Comparison of ENCODE assay signal across 1 cellular context in the genomic region with DNA sequence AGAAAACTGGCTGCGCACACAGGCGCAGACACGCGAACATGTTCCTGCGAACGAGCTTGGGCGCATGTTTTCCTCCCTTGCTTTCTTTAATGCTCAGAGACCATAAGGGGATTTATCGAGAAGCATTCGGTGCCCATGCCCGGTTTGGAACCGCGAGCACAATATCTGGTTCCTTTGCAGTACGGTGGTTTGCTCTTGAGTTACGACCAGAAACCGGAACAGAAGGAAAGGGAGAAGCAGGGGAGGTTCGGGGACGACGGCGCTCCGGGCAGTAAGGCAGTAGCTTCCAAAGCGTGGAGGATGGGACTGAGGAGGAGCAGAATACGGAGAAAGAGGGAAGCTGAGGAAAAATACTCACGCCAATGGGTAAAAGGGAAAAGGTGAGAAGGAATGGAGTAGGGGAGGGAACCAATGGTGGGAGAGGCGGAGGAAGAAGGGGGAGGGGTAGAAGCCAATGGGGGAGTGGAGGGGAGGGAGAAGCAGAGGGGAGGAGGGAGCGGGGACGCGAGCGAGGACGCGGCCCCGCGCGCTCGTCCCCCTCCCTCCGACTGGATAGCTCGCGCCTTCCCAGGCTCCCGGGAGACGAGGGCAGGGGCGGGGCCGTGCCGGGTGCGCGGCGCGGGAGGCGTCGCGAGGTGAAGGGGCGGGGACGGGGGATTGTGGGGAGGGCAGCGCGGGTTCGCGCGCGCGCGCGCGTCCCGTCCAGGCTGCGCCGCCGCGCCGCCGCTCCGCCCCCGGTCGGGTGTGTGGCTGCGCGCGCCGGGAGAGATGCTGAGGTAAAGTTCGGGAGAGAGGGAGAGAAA.
A peak's percentile ranks its signal among the peaks of the same experiment; 100 is the strongest.
TF ChIP-seq lines count a peak whose summit lies in the region.

No MANE protein-coding gene starts in this region.

TF ChIP-seq in HepG2, 621 proteins besides CTCF, POLR2A, EP300 and RAD21 (continued from another document and continues in another):
- TF ChIP-seq, protein P1, sequence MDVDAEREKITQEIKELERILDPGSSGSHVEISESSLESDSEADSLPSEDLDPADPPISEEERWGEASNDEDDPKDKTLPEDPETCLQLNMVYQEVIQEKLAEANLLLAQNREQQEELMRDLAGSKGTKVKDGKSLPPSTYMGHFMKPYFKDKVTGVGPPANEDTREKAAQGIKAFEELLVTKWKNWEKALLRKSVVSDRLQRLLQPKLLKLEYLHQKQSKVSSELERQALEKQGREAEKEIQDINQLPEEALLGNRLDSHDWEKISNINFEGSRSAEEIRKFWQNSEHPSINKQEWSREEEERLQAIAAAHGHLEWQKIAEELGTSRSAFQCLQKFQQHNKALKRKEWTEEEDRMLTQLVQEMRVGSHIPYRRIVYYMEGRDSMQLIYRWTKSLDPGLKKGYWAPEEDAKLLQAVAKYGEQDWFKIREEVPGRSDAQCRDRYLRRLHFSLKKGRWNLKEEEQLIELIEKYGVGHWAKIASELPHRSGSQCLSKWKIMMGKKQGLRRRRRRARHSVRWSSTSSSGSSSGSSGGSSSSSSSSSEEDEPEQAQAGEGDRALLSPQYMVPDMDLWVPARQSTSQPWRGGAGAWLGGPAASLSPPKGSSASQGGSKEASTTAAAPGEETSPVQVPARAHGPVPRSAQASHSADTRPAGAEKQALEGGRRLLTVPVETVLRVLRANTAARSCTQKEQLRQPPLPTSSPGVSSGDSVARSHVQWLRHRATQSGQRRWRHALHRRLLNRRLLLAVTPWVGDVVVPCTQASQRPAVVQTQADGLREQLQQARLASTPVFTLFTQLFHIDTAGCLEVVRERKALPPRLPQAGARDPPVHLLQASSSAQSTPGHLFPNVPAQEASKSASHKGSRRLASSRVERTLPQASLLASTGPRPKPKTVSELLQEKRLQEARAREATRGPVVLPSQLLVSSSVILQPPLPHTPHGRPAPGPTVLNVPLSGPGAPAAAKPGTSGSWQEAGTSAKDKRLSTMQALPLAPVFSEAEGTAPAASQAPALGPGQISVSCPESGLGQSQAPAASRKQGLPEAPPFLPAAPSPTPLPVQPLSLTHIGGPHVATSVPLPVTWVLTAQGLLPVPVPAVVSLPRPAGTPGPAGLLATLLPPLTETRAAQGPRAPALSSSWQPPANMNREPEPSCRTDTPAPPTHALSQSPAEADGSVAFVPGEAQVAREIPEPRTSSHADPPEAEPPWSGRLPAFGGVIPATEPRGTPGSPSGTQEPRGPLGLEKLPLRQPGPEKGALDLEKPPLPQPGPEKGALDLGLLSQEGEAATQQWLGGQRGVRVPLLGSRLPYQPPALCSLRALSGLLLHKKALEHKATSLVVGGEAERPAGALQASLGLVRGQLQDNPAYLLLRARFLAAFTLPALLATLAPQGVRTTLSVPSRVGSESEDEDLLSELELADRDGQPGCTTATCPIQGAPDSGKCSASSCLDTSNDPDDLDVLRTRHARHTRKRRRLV (CRISPR knock-in tag; IDR thresholded peaks at IDR 0.05), result peak; percentile 98
- TF ChIP-seq U2AF1 (optimal IDR thresholded peaks at IDR 0.05; ENCODE audit: low read depth, low read length), result peak; percentile 97
- TF ChIP-seq ZNF543 (CRISPR knock-in tag; IDR thresholded peaks at IDR 0.05), result peak; percentile 64; the same call in 1 of the 2 replicates
- TF ChIP-seq HNRNPH1 (optimal IDR thresholded peaks at IDR 0.05; ENCODE audit: low read depth, low read length), result no peak
- TF ChIP-seq REL (CRISPR knock-in tag; conservative IDR thresholded peaks at IDR 0.05), result no peak
- peak; percentile 95; the same call in 1 of the 2 replicates for TF ChIP-seq MTF2 (CRISPR knock-in tag; IDR thresholded peaks at IDR 0.05; ENCODE audit: borderline replicate concordance)
- TF ChIP-seq RBM22 (optimal IDR thresholded peaks at IDR 0.05; ENCODE audit: low read length), result peak; percentile 84
- peak; percentile 95 for TF ChIP-seq ZNF44 (CRISPR knock-in tag; IDR thresholded peaks at IDR 0.05)
- TF ChIP-seq, protein P2, sequence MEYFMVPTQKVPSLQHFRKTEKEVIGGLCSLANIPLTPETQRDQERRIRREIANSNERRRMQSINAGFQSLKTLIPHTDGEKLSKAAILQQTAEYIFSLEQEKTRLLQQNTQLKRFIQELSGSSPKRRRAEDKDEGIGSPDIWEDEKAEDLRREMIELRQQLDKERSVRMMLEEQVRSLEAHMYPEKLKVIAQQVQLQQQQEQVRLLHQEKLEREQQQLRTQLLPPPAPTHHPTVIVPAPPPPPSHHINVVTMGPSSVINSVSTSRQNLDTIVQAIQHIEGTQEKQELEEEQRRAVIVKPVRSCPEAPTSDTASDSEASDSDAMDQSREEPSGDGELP (IDR thresholded peaks at IDR 0.05; ENCODE audit: borderline replicate concordance, low read depth), result no peak; the same call in 1 of the 2 replicates
- TF ChIP-seq, protein P3, sequence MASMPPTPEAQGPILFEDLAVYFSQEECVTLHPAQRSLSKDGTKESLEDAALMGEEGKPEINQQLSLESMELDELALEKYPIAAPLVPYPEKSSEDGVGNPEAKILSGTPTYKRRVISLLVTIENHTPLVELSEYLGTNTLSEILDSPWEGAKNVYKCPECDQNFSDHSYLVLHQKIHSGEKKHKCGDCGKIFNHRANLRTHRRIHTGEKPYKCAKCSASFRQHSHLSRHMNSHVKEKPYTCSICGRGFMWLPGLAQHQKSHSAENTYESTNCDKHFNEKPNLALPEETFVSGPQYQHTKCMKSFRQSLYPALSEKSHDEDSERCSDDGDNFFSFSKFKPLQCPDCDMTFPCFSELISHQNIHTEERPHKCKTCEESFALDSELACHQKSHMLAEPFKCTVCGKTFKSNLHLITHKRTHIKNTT (CRISPR knock-in tag; IDR thresholded peaks at IDR 0.05), result no peak
- no peak; the same call in 1 of the 2 replicates for TF ChIP-seq ZNF768 (CRISPR knock-in tag; IDR thresholded peaks at IDR 0.05)
- no peak for TF ChIP-seq MED13 (CRISPR knock-in tag; IDR thresholded peaks at IDR 0.05)
- no peak for TF ChIP-seq RFX3 (CRISPR knock-in tag; IDR thresholded peaks at IDR 0.05)
- TF ChIP-seq, protein P4, sequence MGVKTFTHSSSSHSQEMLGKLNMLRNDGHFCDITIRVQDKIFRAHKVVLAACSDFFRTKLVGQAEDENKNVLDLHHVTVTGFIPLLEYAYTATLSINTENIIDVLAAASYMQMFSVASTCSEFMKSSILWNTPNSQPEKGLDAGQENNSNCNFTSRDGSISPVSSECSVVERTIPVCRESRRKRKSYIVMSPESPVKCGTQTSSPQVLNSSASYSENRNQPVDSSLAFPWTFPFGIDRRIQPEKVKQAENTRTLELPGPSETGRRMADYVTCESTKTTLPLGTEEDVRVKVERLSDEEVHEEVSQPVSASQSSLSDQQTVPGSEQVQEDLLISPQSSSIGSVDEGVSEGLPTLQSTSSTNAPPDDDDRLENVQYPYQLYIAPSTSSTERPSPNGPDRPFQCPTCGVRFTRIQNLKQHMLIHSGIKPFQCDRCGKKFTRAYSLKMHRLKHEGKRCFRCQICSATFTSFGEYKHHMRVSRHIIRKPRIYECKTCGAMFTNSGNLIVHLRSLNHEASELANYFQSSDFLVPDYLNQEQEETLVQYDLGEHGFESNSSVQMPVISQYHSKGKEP (CRISPR knock-in tag; IDR thresholded peaks at IDR 0.05), result peak; percentile 57; the same call in 1 of the 2 replicates
- TF ChIP-seq ETV6 (CRISPR knock-in tag; conservative IDR thresholded peaks at IDR 0.05), result 0 out of 2 replicates have a peak, but pooled peaks have one; percentile 19
- peak; percentile 28; the same call in 1 of the 2 replicates for TF ChIP-seq ZNF263 (CRISPR knock-in tag; IDR thresholded peaks at IDR 0.05)
- TF ChIP-seq, protein P5, sequence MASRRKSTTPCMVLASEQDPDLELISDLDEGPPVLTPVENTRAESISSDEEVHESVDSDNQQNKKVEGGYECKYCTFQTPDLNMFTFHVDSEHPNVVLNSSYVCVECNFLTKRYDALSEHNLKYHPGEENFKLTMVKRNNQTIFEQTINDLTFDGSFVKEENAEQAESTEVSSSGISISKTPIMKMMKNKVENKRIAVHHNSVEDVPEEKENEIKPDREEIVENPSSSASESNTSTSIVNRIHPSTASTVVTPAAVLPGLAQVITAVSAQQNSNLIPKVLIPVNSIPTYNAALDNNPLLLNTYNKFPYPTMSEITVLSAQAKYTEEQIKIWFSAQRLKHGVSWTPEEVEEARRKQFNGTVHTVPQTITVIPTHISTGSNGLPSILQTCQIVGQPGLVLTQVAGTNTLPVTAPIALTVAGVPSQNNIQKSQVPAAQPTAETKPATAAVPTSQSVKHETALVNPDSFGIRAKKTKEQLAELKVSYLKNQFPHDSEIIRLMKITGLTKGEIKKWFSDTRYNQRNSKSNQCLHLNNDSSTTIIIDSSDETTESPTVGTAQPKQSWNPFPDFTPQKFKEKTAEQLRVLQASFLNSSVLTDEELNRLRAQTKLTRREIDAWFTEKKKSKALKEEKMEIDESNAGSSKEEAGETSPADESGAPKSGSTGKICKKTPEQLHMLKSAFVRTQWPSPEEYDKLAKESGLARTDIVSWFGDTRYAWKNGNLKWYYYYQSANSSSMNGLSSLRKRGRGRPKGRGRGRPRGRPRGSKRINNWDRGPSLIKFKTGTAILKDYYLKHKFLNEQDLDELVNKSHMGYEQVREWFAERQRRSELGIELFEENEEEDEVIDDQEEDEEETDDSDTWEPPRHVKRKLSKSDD (CRISPR knock-in tag; IDR thresholded peaks at IDR 0.05; ENCODE audit: low read depth), result 0 out of 2 replicates have a peak, but pooled peaks have one; percentile 44
- TF ChIP-seq, protein P6, sequence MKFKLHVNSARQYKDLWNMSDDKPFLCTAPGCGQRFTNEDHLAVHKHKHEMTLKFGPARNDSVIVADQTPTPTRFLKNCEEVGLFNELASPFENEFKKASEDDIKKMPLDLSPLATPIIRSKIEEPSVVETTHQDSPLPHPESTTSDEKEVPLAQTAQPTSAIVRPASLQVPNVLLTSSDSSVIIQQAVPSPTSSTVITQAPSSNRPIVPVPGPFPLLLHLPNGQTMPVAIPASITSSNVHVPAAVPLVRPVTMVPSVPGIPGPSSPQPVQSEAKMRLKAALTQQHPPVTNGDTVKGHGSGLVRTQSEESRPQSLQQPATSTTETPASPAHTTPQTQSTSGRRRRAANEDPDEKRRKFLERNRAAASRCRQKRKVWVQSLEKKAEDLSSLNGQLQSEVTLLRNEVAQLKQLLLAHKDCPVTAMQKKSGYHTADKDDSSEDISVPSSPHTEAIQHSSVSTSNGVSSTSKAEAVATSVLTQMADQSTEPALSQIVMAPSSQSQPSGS (CRISPR knock-in tag; IDR thresholded peaks at IDR 0.05), result no peak
- no peak for TF ChIP-seq SMARCE1 (IDR thresholded peaks at IDR 0.05; ENCODE audit: borderline replicate concordance)
- TF ChIP-seq ZKSCAN5 (CRISPR knock-in tag; IDR thresholded peaks at IDR 0.05), result peak; percentile 80; the same call in 1 of the 2 replicates
- TF ChIP-seq, protein P7, sequence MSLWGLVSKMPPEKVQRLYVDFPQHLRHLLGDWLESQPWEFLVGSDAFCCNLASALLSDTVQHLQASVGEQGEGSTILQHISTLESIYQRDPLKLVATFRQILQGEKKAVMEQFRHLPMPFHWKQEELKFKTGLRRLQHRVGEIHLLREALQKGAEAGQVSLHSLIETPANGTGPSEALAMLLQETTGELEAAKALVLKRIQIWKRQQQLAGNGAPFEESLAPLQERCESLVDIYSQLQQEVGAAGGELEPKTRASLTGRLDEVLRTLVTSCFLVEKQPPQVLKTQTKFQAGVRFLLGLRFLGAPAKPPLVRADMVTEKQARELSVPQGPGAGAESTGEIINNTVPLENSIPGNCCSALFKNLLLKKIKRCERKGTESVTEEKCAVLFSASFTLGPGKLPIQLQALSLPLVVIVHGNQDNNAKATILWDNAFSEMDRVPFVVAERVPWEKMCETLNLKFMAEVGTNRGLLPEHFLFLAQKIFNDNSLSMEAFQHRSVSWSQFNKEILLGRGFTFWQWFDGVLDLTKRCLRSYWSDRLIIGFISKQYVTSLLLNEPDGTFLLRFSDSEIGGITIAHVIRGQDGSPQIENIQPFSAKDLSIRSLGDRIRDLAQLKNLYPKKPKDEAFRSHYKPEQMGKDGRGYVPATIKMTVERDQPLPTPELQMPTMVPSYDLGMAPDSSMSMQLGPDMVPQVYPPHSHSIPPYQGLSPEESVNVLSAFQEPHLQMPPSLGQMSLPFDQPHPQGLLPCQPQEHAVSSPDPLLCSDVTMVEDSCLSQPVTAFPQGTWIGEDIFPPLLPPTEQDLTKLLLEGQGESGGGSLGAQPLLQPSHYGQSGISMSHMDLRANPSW (CRISPR knock-in tag; IDR thresholded peaks at IDR 0.05; ENCODE audit: borderline replicate concordance), result peak; percentile 19; the same call in 1 of the 2 replicates
- TF ChIP-seq, protein P8, sequence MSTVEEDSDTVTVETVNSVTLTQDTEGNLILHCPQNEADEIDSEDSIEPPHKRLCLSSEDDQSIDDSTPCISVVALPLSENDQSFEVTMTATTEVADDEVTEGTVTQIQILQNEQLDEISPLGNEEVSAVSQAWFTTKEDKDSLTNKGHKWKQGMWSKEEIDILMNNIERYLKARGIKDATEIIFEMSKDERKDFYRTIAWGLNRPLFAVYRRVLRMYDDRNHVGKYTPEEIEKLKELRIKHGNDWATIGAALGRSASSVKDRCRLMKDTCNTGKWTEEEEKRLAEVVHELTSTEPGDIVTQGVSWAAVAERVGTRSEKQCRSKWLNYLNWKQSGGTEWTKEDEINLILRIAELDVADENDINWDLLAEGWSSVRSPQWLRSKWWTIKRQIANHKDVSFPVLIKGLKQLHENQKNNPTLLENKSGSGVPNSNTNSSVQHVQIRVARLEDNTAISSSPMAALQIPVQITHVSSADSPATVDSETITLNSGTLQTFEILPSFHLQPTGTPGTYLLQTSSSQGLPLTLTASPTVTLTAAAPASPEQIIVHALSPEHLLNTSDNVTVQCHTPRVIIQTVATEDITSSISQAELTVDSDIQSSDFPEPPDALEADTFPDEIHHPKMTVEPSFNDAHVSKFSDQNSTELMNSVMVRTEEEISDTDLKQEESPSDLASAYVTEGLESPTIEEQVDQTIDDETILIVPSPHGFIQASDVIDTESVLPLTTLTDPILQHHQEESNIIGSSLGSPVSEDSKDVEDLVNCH (CRISPR knock-in tag; IDR thresholded peaks at IDR 0.05), result no peak; the same call in 1 of the 2 replicates
- peak; percentile 42; the same call in 1 of the 2 replicates for TF ChIP-seq MZF1 (CRISPR knock-in tag; IDR thresholded peaks at IDR 0.05; ENCODE audit: borderline replicate concordance)
- no peak for TF ChIP-seq ZNF10 (CRISPR knock-in tag; IDR thresholded peaks at IDR 0.05; ENCODE audit: borderline replicate concordance, low read depth)
- no peak for TF ChIP-seq FLYWCH1 (CRISPR knock-in tag; IDR thresholded peaks at IDR 0.05)
- no peak for TF ChIP-seq NR1H2 (CRISPR knock-in tag; IDR thresholded peaks at IDR 0.05; ENCODE audit: borderline replicate concordance, low read depth)
- 0 out of 2 replicates have a peak, but pooled peaks have one; percentile 9 for TF ChIP-seq SOX13 (IDR thresholded peaks at IDR 0.05)
- peak in 1 of 2 experiments; percentile 49; a peak in 2 of 4 replicates for TF ChIP-seq SOX13 (CRISPR knock-in tag; conservative IDR thresholded peaks at IDR 0.05 in 1 of 2, IDR thresholded peaks at IDR 0.05 in 1 of 2)
- TF ChIP-seq ZNF792 (CRISPR knock-in tag; IDR thresholded peaks at IDR 0.05), result peak; percentile 51; the same call in 1 of the 2 replicates
- no peak; the same call in 1 of the 2 replicates for TF ChIP-seq ZNF7 (CRISPR knock-in tag; IDR thresholded peaks at IDR 0.05)
- peak; percentile 72 for TF ChIP-seq RBM39 (IDR thresholded peaks at IDR 0.05; ENCODE audit: low read depth, low read length, poor library complexity, severe bottlenecking)
- TF ChIP-seq ZNF773 (CRISPR knock-in tag; IDR thresholded peaks at IDR 0.05; ENCODE audit: borderline replicate concordance), result no peak; the same call in 1 of the 2 replicates
- no peak for TF ChIP-seq ZFP36L2 (CRISPR knock-in tag; IDR thresholded peaks at IDR 0.05)
